Comparison of ENCODE assay signal across 8 cellular contexts in genomic region chr22:37804502-37804885, GRCh38. TPM values are rescaled to one million over a fixed set of nuclear protein-coding genes. Genes with fewer than 3 reads are reported as not detected.
DNase-seq lines count a peak whose midpoint lies in the region; ATAC-seq and TF ChIP-seq lines count a peak whose summit lies in the region.

No MANE protein-coding gene starts in this region.

- TF ChIP-seq CTCF in CD8-positive, alpha-beta T cell (IDR thresholded peaks at IDR 0.05), result no peak
- TF ChIP-seq CTCF in epithelial cell of esophagus (IDR thresholded peaks at IDR 0.05; ENCODE audit: insufficient read depth, low read depth, low read length, missing control alignments), result no peak
- no peak for TF ChIP-seq CTCF in ovary (IDR thresholded peaks at IDR 0.05)

- peaks cover 13% of the 10 kb centered on the region for H3K27me3 ChIP-seq in CD8-positive, alpha-beta T cell (ENCODE audit: insufficient read depth, low read length)
- no peaks in the 10 kb centered on the region for H3K27me3 ChIP-seq in ovary

- intact Hi-C loops in CD8-positive, alpha-beta T cell (cut with DNase I, micrococcal nuclease), result loop anchor here in 1 of 2 experiments (10.0 kb wide), 1 partner anchor 590 kb away; no protein-coding TSS in a partner anchor
- intact Hi-C loops in ovary (cut with DNase I), result loop anchor here in 1 of 4 donors (5.0 kb wide), 1 partner anchor 142 kb away; no protein-coding TSS in a partner anchor

- no peak for DNase-seq in CD8-positive, alpha-beta T cell
- DNase-seq in OCI-M1 (lab: John Stamatoyannopoulos, UW), result peak; percentile 46
- DNase-seq in epithelial cell of esophagus (ENCODE audit: low read depth), result no peak
- peak in 2 of 5 donors; percentile 61 to 64 for DNase-seq in ovary
- no peak for DNase-seq in stimulated activated CD4-positive, alpha-beta T cell treated with anti-CD3 and anti-CD28 coated beads, Interleukin-4, amount 100 ng/mL, for 24 hours
- no peak for DNase-seq in COLO829 (ENCODE audit: low spot score)
- DNase-seq in NCI-H2081 treated with DMSO at 0.1 percent for 48 hours (lab: John Stamatoyannopoulos, UW), result no peak
- DNase-seq in NCI-H1417 (lab: John Stamatoyannopoulos, UW), result no peak

- POLR2A ChIA-PET in CD8-positive, alpha-beta T cell (lab: Charles Lee), result interaction anchor here (0.9 kb wide), 1 partner anchor 147 kb away, joined by 3 read pairs; no protein-coding TSS in a partner anchor

- no peak overlapping the region for H3K27ac ChIP-seq in CD8-positive, alpha-beta T cell (ENCODE audit: low read depth, low read length)
- peak overlapping the region; percentile 40 to 61 for H3K27ac ChIP-seq in ovary

- TF ChIP-seq EP300 in ovary (IDR thresholded peaks at IDR 0.05), result no peak

- H3K36me3 ChIP-seq in CD8-positive, alpha-beta T cell (ENCODE audit: insufficient read depth, low read length), result no peaks in the 10 kb centered on the region
- H3K36me3 ChIP-seq in ovary, result no peaks in the 10 kb centered on the region

- H3K4me1 ChIP-seq in CD8-positive, alpha-beta T cell (ENCODE audit: insufficient read depth, low read length), result peaks cover 44% of the 10 kb centered on the region
- peaks cover 9% of the 10 kb centered on the region for H3K4me1 ChIP-seq in ovary (ENCODE audit: insufficient read depth)

- H3K4me1 Mint-ChIP-seq in CD8-positive, alpha-beta T cell (ENCODE audit: low read depth), result peaks cover 39% of the 10 kb centered on the region

- peaks cover 43% of the 10 kb centered on the region for H3K27me3 Mint-ChIP-seq in CD8-positive, alpha-beta T cell (ENCODE audit: low read depth)

- CTCF ChIA-PET in CD8-positive, alpha-beta T cell (lab: Charles Lee), result interaction anchor here (1.4 kb wide), 1 partner anchor 14 kb away, joined by 8 read pairs; no protein-coding TSS in a partner anchor

- no peak for ATAC-seq in CD8-positive, alpha-beta T cell

- no peak overlapping the region for H3K27ac Mint-ChIP-seq in CD8-positive, alpha-beta T cell

- WGBS in ovary, 3 donors, result 3 to 6% (median 4%) methylated on average over 17 to 27 of the region's 27 CpGs

- no peaks in the 10 kb centered on the region for H3K36me3 Mint-ChIP-seq in CD8-positive, alpha-beta T cell

- H3K9me3 ChIP-seq in CD8-positive, alpha-beta T cell (ENCODE audit: low read length), result no peaks in the 10 kb centered on the region
- H3K9me3 ChIP-seq in ovary, result no peaks in the 10 kb centered on the region

- no peaks in the 10 kb centered on the region for H3K9me3 Mint-ChIP-seq in CD8-positive, alpha-beta T cell

- TF ChIP-seq POLR2A in ovary (IDR thresholded peaks at IDR 0.05), result no peak

- H3K4me3 Mint-ChIP-seq in CD8-positive, alpha-beta T cell, result peak overlapping the region; percentile 64

- H3K4me3 ChIP-seq in CD8-positive, alpha-beta T cell (ENCODE audit: low read depth, low read length), result no peak overlapping the region
- H3K4me3 ChIP-seq in epithelial cell of esophagus (ENCODE audit: low read length) (peak overlapping the region; percentile 79), ovary (peak overlapping the region; percentile 71)

RNA-seq across cellular contexts. Expression of gene GCAT, which starts 3.2 kb away (rescaled TPM):
- 1 to 10 TPM; 1.3 to 1.6 TPM for total RNA-seq in CD8-positive, alpha-beta T cell
- 10 to 100 TPM in 3 of 7 donors, 1 to 10 TPM in 4; 2.3 to 17.7 (median 9.9) TPM for total RNA-seq in ovary
- 10 to 100 TPM in 1 of 2 donors, 1 to 10 TPM in 1; 2.6 to 10.6 TPM for polyA plus RNA-seq in ovary

RNA-seq across cellular contexts. Expression of gene GALR3, which starts 18.7 kb away (rescaled TPM):
- not detected for total RNA-seq in CD8-positive, alpha-beta T cell
- not detected for total RNA-seq in ovary
- not detected for polyA plus RNA-seq in ovary

RNA-seq across cellular contexts. Expression of gene ANKRD54, which starts 39.6 kb away (rescaled TPM):
- total RNA-seq in CD8-positive, alpha-beta T cell, result 10 to 100 TPM; 18.8 to 21.4 TPM
- 10 to 100 TPM; 28.5 to 48.6 (median 36.2) TPM for total RNA-seq in ovary
- polyA plus RNA-seq in ovary, result 10 to 100 TPM; 14.4 to 24.4 TPM

RNA-seq across cellular contexts. Expression of gene EIF3L, which starts 44.7 kb away (rescaled TPM):
- 100 to 1,000 TPM; 510 to 518 TPM for total RNA-seq in CD8-positive, alpha-beta T cell
- total RNA-seq in ovary, result 1,000 to 10,000 TPM in 2 of 7 donors, 100 to 1,000 TPM in 5; 534 to 1,344 (median 896) TPM
- 1,000 to 10,000 TPM in 1 of 2 donors, 100 to 1,000 TPM in 1; 725 to 1,289 TPM for polyA plus RNA-seq in ovary
